Comparison of ENCODE assay signal across 8 cellular contexts in genomic region chr17:82228842-82229685, GRCh38. TPM values are rescaled to one million over a fixed set of nuclear protein-coding genes. Genes with fewer than 3 reads are reported as not detected.
A peak's percentile ranks its signal among the peaks of the same experiment; 100 is the strongest.
DNase-seq lines count a peak whose midpoint lies in the region; ATAC-seq and TF ChIP-seq lines count a peak whose summit lies in the region.

TSS of gene SLC16A3 (plus strand) at chr17:82229042. CDS start at chr17:82236009, 6,967 bp downstream.

- H3K4me1 ChIP-seq in OCI-LY7 (ENCODE audit: insufficient read depth, low read length, poor library complexity, severe bottlenecking) (peaks cover 33% of the 10 kb centered on the region), ovary (ENCODE audit: insufficient read depth) (peaks cover 14% of the 10 kb centered on the region)

- 5 to 7% (median 6%) methylated on average over 56 to 101 of the region's 104 CpGs for WGBS in ovary, 3 donors

- peak within 1 kb of the TSS; percentile 68 for H3K4me2 ChIP-seq in OCI-LY7 (ENCODE audit: low read length)

- 0 out of 2 replicates have a peak, but pooled peaks cover under 1% of the 10 kb centered on the region for H4K20me1 ChIP-seq in OCI-LY7 (ENCODE audit: insufficient read depth, low read length)

- H3K27me3 ChIP-seq in ovary = no peaks in the 10 kb centered on the region

- peak; percentile 21 for TF ChIP-seq POLR2A in ovary (IDR thresholded peaks at IDR 0.05)

- peak within 1 kb of the TSS; percentile 51 for H2AFZ ChIP-seq in OCI-LY7 (ENCODE audit: low read length)

- BruUV-seq in OCI-LY7 (replicated peaks; lab: Mats Ljungman, UMichigan) = no TSS peak

- H3K79me2 ChIP-seq in OCI-LY7 (ENCODE audit: insufficient read depth, low read depth, low read length) = no peaks in the 10 kb centered on the region

- DNase-seq in NCI-H345 (lab: John Stamatoyannopoulos, UW) = peak; percentile 64
- DNase-seq in NCI-H345 treated with DMSO at 0.1 percent for 48 hours (lab: John Stamatoyannopoulos, UW; ENCODE audit: unreplicated experiment) = no peak
- DNase-seq in OCI-LY7 (ENCODE audit: low spot score) = peak; percentile 45
- peak; percentile 60 for DNase-seq in activated naive CD4-positive, alpha-beta T cell treated with Interleukin-2 at 50 U/mL for 16 hours
- no peak for DNase-seq in glomerular endothelial cell (ENCODE audit: extremely low read depth, low read depth, low spot score)
- peak in 2 of 5 donors; percentile 42 to 65 for DNase-seq in ovary
- DNase-seq in NCI-H1694 (lab: John Stamatoyannopoulos, UW) = no peak

- peak; percentile 41 for ATAC-seq in HG02943 (IDR thresholded peaks at IDR 0.05; ENCODE audit: low read depth, unreplicated experiment)

- POLR2A ChIA-PET in OCI-LY7 (lab: Charles Lee) = interaction anchor here (1.0 kb wide), 1 partner anchor 317 kb away, joined by 3 read pairs; no protein-coding TSS in a partner anchor

- peak within 1 kb of the TSS; percentile 67 for H3K4me3 ChIP-seq in OCI-LY7 (ENCODE audit: low read depth, low read length, poor library complexity, severe bottlenecking)
- peak within 1 kb of the TSS; percentile 36 for H3K4me3 ChIP-seq in ovary

- no peak for TF ChIP-seq EP300 in ovary (IDR thresholded peaks at IDR 0.05)

- no peaks in the 10 kb centered on the region for H3K9me2 ChIP-seq in OCI-LY7 (ENCODE audit: insufficient read depth, low read length)

- CTCF ChIA-PET in OCI-LY7 (lab: Charles Lee; ENCODE audit: unreplicated experiment) = no interaction called here

- TF ChIP-seq CTCF in OCI-LY7 (conservative IDR thresholded peaks at IDR 0.05; ENCODE audit: low read length) = no peak
- TF ChIP-seq CTCF in ovary (IDR thresholded peaks at IDR 0.05) = no peak

- H3K36me3 ChIP-seq in OCI-LY7 (ENCODE audit: insufficient read depth, low read length) (no peaks in the 10 kb centered on the region), ovary (no peaks in the 10 kb centered on the region)

- no peaks in the 10 kb centered on the region for H3K9me3 ChIP-seq in OCI-LY7 (ENCODE audit: low read length)
- no peaks in the 10 kb centered on the region for H3K9me3 ChIP-seq in ovary

- H3K27ac ChIP-seq in OCI-LY7 (ENCODE audit: low read depth, low read length, poor library complexity, severe bottlenecking) = no peak within 1 kb of the TSS
- H3K27ac ChIP-seq in ovary = peak within 1 kb of the TSS; percentile 35 to 39

- intact Hi-C loops in OCI-LY7 (cut with micrococcal nuclease; ENCODE audit: unreplicated experiment) (loop anchor here (2.0 kb wide), 1 partner anchor 16 kb away; the partner anchor contains the start of gene CCDC57), ovary (cut with DNase I) (no loop called here)

RNA-seq across cellular contexts. Expression of gene SLC16A3, which starts in this region (rescaled TPM):
- total RNA-seq in OCI-LY7 (2014; rRNA removed; shearing (Covaris generic)) = 10.1 and 21.6 TPM in 2 replicates
- 28.3 and 55.0 TPM in 2 replicates for total RNA-seq in OCI-LY7 (2022)
- total RNA-seq in glomerular endothelial cell = 151 and 170 TPM in 2 replicates
- 10 to 100 TPM; 10.5 to 23.2 (median 18.0) TPM for total RNA-seq in ovary
- 1 to 10 TPM; 3.5 to 5.0 TPM for polyA plus RNA-seq in ovary

Comparison
In these comparisons a context has a peak if more than half of its experiments do, and no peak if none do; other contexts are left out.
1. DNase-seq: peak in NCI-H345 (single experiment), OCI-LY7 (single experiment) and activated naive CD4-positive, alpha-beta T cell treated with Interleukin-2 at 50 U/mL for 16 hours (single experiment); none in NCI-H345 treated with DMSO at 0.1 percent for 48 hours (single experiment), glomerular endothelial cell (single experiment) and NCI-H1694 (single experiment).